In genomic region chr12:6344101-6344660, GRCh38 we compare ENCODE assay signal across 8 cellular contexts. TPM values are rescaled to one million over a fixed set of nuclear protein-coding genes. Genes with fewer than 3 reads are reported as not detected.
"Had no signal": no experiment of that assay in that cellular context is flagged by ENCODE, and none has a peak within 500 bp of the region (broad histone marks: within the 10 kb centered on the region; RNA-seq: fewer than 3 reads in every experiment).

No MANE protein-coding gene starts in this region.

RNA-seq across cellular contexts. Expression of gene SCNN1A, which starts 31.2 kb away (rescaled TPM):
- total RNA-seq: SK-MEL-5, temporal lobe had no signal

RNA-seq across cellular contexts. Expression of gene PLEKHG6, which starts 33.7 kb away (rescaled TPM):
- total RNA-seq: activated CD4-positive, alpha-beta T cell treated with anti-CD3 and anti-CD28 coated beads, Interleukin-2, amount 10 ng/mL, durations not matched to agents 7 days and 5 days; activated naive CD4-positive, alpha-beta T cell treated with anti-CD3 and anti-CD28 coated beads for 36 hours; activated T-cell treated with anti-CD3 and anti-CD28 coated beads, Interleukin-2, amount 50 U/mL, for 4 hours; myocyte; pulmonary artery endothelial cell; SK-MEL-5; T-helper 17 cell; temporal lobe had no signal

RNA-seq across cellular contexts. Expression of gene LTBR, which starts 39.8 kb away (rescaled TPM):
- total RNA-seq: activated CD4-positive, alpha-beta T cell treated with anti-CD3 and anti-CD28 coated beads, Interleukin-2, amount 10 ng/mL, durations not matched to agents 7 days and 5 days had no signal
